ENCODE assay signal across 1 cellular context in the genomic region with DNA sequence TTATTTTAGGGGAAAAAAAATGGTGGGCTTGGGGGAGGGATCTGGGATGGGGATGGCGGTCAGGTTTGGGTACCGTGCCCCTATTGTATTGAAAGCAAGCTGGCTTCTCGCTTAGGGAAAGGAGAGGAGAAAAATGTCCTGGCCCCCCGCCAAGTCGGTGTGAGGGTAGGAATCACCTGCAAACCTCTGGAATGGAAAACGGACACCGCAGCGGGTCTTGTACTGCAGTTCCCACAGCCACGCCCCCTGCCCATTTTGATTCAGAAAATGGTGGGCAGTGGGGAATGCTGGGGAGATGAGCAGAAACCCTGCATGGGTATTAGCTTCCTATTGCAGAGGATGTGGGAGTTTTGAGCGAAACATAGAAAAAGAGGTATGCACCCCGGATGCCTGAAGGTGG.
TF ChIP-seq lines count a peak whose summit lies in the region.

No MANE protein-coding gene starts in this region.

TF ChIP-seq in K562, 482 proteins besides CTCF, POLR2A, EP300 and RAD21:
- TF ChIP-seq HNRNPH1 (optimal IDR thresholded peaks at IDR 0.05; ENCODE audit: low read depth, low read length): no peak
- TF ChIP-seq CBX1 (IDR thresholded peaks at IDR 0.05; ENCODE audit: low read depth): no peak
- TF ChIP-seq NFIC (IDR thresholded peaks at IDR 0.05): peak; percentile 30; the same call in 1 of the 2 replicates
- TF ChIP-seq FOXA1 (IDR thresholded peaks at IDR 0.05; ENCODE audit: borderline replicate concordance): no peak
- TF ChIP-seq KLF10 (CRISPR knock-in tag; IDR thresholded peaks at IDR 0.05): no peak
- TF ChIP-seq, protein P1, sequence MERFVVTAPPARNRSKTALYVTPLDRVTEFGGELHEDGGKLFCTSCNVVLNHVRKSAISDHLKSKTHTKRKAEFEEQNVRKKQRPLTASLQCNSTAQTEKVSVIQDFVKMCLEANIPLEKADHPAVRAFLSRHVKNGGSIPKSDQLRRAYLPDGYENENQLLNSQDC (CRISPR knock-in tag; IDR thresholded peaks at IDR 0.05): no peak
